In the genomic region with DNA sequence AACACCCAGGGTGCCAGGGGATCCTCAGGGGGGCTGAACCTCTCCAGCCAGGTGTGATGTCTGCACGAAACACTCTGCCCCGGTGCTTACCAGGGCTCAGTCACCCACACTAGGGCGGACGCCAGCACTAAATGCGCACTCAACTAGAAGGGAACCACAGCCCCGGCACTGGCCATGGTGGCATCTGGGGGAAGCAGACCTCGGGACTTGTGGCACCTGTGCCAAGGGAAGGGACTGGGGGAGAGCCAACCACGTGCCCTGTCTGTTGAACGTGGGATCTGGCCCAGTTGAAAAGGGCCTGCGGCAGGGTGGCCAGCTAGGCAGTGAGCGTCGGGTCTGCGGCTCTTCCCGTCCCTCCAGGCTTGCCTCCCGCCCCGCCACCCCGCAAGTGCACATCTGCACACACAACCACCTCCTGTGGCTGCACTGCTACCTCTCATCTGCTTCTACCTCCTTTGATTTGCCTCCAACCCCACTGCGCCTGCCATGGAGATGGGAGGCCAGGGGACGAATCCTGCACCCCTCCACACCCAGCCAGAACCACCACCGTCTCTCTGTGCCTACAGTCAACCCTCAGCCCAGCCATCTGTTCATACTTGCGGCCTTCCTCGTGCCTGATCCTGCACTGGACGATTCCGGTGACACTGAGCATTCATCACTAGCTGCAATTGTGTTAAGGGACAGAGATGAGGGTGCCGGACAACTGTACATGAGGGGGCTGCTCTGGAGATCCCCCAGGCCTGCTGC, we compare ENCODE assay signal across 28 cellular contexts. TPM values are rescaled to one million over a fixed set of nuclear protein-coding genes. Genes with fewer than 3 reads are reported as not detected.
DNase-seq lines count a peak whose midpoint lies in the region; ATAC-seq, FAIRE-seq and TF ChIP-seq lines count a peak whose summit lies in the region.
"Had no signal": no experiment of that assay in that cellular context is flagged by ENCODE, and none has a peak within 500 bp of the region (broad histone marks: within the 10 kb centered on the region; RNA-seq: fewer than 3 reads in every experiment).

No MANE protein-coding gene starts in this region.

- H3K27ac Mint-ChIP-seq in type B pancreatic cell = peak overlapping the region; percentile 2
- H3K27ac Mint-ChIP-seq: activated naive CD4-positive, alpha-beta T cell treated with anti-CD3 and anti-CD28 coated beads for 36 hours; activated T-cell treated with anti-CD3 and anti-CD28 coated beads, Interleukin-2, amount 50 U/mL, for 72 hours; IgD-negative memory B cell had no signal

- no peak for TF ChIP-seq EP300 in H1 (IDR thresholded peaks at IDR 0.05; ENCODE audit: borderline replicate concordance in 1 of 2, low read depth in 2 of 2, low read length in 2 of 2)

- H3K4me3 Mint-ChIP-seq in type B pancreatic cell = no peak overlapping the region
- H3K4me3 Mint-ChIP-seq: activated naive CD4-positive, alpha-beta T cell treated with anti-CD3 and anti-CD28 coated beads for 36 hours; activated T-cell treated with anti-CD3 and anti-CD28 coated beads, Interleukin-2, amount 50 U/mL, for 72 hours; IgD-negative memory B cell; stimulated activated naive CD8-positive, alpha-beta T cell treated with anti-CD3 and anti-CD28 coated beads, Interleukin-15, amount 100 ng/mL, for 72 hours had no signal

- H4K5ac ChIP-seq in H1 (ENCODE audit: insufficient read length, low read depth, low read length) = no peak overlapping the region

- H3K23me2 ChIP-seq in H1 (ENCODE audit: low read depth, low read length) = no peaks in the 10 kb centered on the region

- peaks cover 5 to 14% of the 10 kb centered on the region in 2 experiments for H4K20me1 ChIP-seq in H1 (replicated peaks in 1 of 2; ENCODE audit: control insufficient read depth in 1 of 2, insufficient read depth in 2 of 2, low read length in 2 of 2)

- no peak overlapping the region for H3K4me2 ChIP-seq in H1 (ENCODE audit: insufficient read depth in 1 of 2, low read depth in 2 of 2, low read length in 2 of 2)
- no peak overlapping the region for H3K4me2 ChIP-seq in mesenchymal stem cell (ENCODE audit: low read length, poor library complexity, severe bottlenecking)
- H3K4me2 ChIP-seq: A549 had no signal

- DNase-seq in Right ventricle myocardium inferior (ENCODE audit: missing footprints) (peak; percentile 72), right atrium auricular region (ENCODE audit: low spot score) (no peak), H1 (ENCODE audit: low read depth in 1 of 2, low spot score in 2 of 2) (no peak), mesenchymal stem cell (no peak), type B pancreatic cell (ENCODE audit: extremely low spot score, unreplicated experiment) (no peak), activated gamma-delta T cell (lab: John Stamatoyannopoulos, UW) (no peak), RKO (ENCODE audit: low spot score) (no peak), amniotic stem cell (lab: John Stamatoyannopoulos, UW) (no peak)
- DNase-seq: activated CD4-positive, alpha-beta T cell treated with anti-CD3 and anti-CD28 coated beads, Interleukin-2, amount 50 U/mL, for 1 hour; activated naive CD4-positive, alpha-beta T cell treated with anti-CD3 and anti-CD28 coated beads for 36 hours; activated T-cell treated with anti-CD3 and anti-CD28 coated beads, Interleukin-2, amount 50 U/mL, for 72 hours; AML-193; DMS153; NCI-H1694; NCI-H510A; PC-3; SHP77 treated with DMSO at 0.1 percent for 48 hours; stimulated activated naive CD8-positive, alpha-beta T cell treated with anti-CD3 and anti-CD28 coated beads, Interleukin-15, amount 100 ng/mL, for 72 hours; SW 1271; T-helper 9 cell had no signal

- no peak overlapping the region for H3K56ac ChIP-seq in H1 (replicated peaks; ENCODE audit: insufficient read length, low read depth, low read length)

- peaks cover 18% of the 10 kb centered on the region for H3K4me1 Mint-ChIP-seq in type B pancreatic cell (ENCODE audit: unreplicated experiment)

- TF ChIP-seq POLR2A in H1 (IDR thresholded peaks at IDR 0.05; ENCODE audit: control extremely low read depth in 1 of 2, low read depth in 2 of 2, low read length in 2 of 2) = no peak

- H3K27me3 ChIP-seq in right atrium auricular region (no peaks in the 10 kb centered on the region), H1 (replicated peaks in 1 of 4; ENCODE audit: control insufficient read depth in 3 of 4, extremely low read depth in 1 of 4, insufficient read depth in 3 of 4, low read length in 3 of 4) (no peaks in the 10 kb centered on the region), mesenchymal stem cell (ENCODE audit: control insufficient read depth in 1 of 2, insufficient read depth in 1 of 2, low read length in 2 of 2) (no peaks in the 10 kb centered on the region)
- H3K27me3 ChIP-seq: ascending aorta, dorsolateral prefrontal cortex, gastroesophageal sphincter, neutrophil had no signal

- peaks cover 0 to 75% of the 10 kb centered on the region in 2 donors for H3K4me1 ChIP-seq in right atrium auricular region
- peaks cover 1 to 6% (median 4%) of the 10 kb centered on the region in 4 experiments; a peak in 5 of 7 replicates for H3K4me1 ChIP-seq in H1 (replicated peaks in 1 of 4; ENCODE audit: control insufficient read depth in 3 of 4, insufficient read depth in 4 of 4, low read length in 3 of 4)
- H3K4me1 ChIP-seq in mesenchymal stem cell (ENCODE audit: control insufficient read depth, insufficient read depth, low read depth, low read length) = no peaks in the 10 kb centered on the region
- H3K4me1 ChIP-seq: A549 had no signal

- peaks cover 8% of the 10 kb centered on the region for H3K36me3 Mint-ChIP-seq in type B pancreatic cell

- intact Hi-C loops in Right ventricle myocardium inferior (cut with DNase I) = no loop called here

- H2BK5ac ChIP-seq in H1 (ENCODE audit: low read depth, low read length) (no peak overlapping the region; the same call in 1 of the 2 replicates), mesenchymal stem cell (ENCODE audit: low read depth, low read length, poor library complexity, severe bottlenecking) (no peak overlapping the region)

- H3K27me3 Mint-ChIP-seq in type B pancreatic cell = no peaks in the 10 kb centered on the region
- H3K27me3 Mint-ChIP-seq: IgD-negative memory B cell; stimulated activated naive CD8-positive, alpha-beta T cell treated with anti-CD3 and anti-CD28 coated beads, Interleukin-15, amount 100 ng/mL, for 72 hours had no signal

- H3K27ac ChIP-seq in right atrium auricular region (no peak overlapping the region), H1 (ENCODE audit: low read depth, low read length) (no peak overlapping the region), mesenchymal stem cell (ENCODE audit: low read length, poor library complexity, severe bottlenecking) (no peak overlapping the region)
- H3K27ac ChIP-seq: A549, neutrophil had no signal

- H3K4me3 ChIP-seq in right atrium auricular region (no peak overlapping the region), H1 (ENCODE audit: extremely low read depth in 1 of 4, insufficient read depth in 2 of 4, low read depth in 3 of 4, low read length in 4 of 4) (no peak overlapping the region), mesenchymal stem cell (ENCODE audit: insufficient read depth in 1 of 2, low read depth in 1 of 2, low read length in 2 of 2) (no peak overlapping the region)
- H3K4me3 ChIP-seq: A549, gastroesophageal sphincter had no signal

- no peak overlapping the region for H4K91ac ChIP-seq in H1 (replicated peaks; ENCODE audit: insufficient read length, low read length)
- peak overlapping the region; percentile 15 for H4K91ac ChIP-seq in mesenchymal stem cell (ENCODE audit: low read length)

- CTCF ChIA-PET in H1 (lab: Charles Lee; ENCODE audit: partially characterized antibody) = interaction anchor here (1.0 to 1.1 kb wide), 2 partner anchors 10 to 12 kb away, joined by 3 read pairs; no protein-coding TSS in a partner anchor

- H3K36me3 ChIP-seq in right atrium auricular region (no peaks in the 10 kb centered on the region), H1 (ENCODE audit: control insufficient read depth in 2 of 4, insufficient read depth in 4 of 4, low read length in 3 of 4) (no peaks in the 10 kb centered on the region), mesenchymal stem cell (ENCODE audit: control insufficient read depth in 1 of 2, insufficient read depth in 2 of 2, low read depth in 1 of 2, low read length in 2 of 2) (peaks cover 11 to 45% of the 10 kb centered on the region in 2 experiments)
- H3K36me3 ChIP-seq: neutrophil had no signal

- H3K18ac ChIP-seq in H1 (ENCODE audit: extremely low read depth, low read length) = no peak overlapping the region
- H3K18ac ChIP-seq in mesenchymal stem cell (ENCODE audit: low read depth in 1 of 2, low read length in 2 of 2) = no peak overlapping the region

- no peak overlapping the region for H2BK15ac ChIP-seq in H1 (ENCODE audit: low read length)
- H2BK15ac ChIP-seq in mesenchymal stem cell (ENCODE audit: low read depth, poor library complexity, severe bottlenecking) = no peak overlapping the region

- H3K23ac ChIP-seq in H1 (ENCODE audit: insufficient read length) (no peak overlapping the region), mesenchymal stem cell (ENCODE audit: low read length in 2 of 2) (no peak overlapping the region)

- POLR2A ChIA-PET in H1 (lab: Charles Lee; ENCODE audit: partially characterized antibody) = no interaction called here

- no peaks in the 10 kb centered on the region for H3K9me3 ChIP-seq in right atrium auricular region
- H3K9me3 ChIP-seq in H1 (ENCODE audit: insufficient read depth in 2 of 2, low read depth in 1 of 2, low read length in 1 of 2) = peaks cover 0 to 8% of the 10 kb centered on the region in 2 experiments; a peak in 1 of 4 replicates
- no peaks in the 10 kb centered on the region for H3K9me3 ChIP-seq in mesenchymal stem cell (ENCODE audit: control insufficient read depth, low read length)
- H3K9me3 ChIP-seq: A549, ascending aorta, gastroesophageal sphincter, neutrophil had no signal

- TF ChIP-seq CTCF in right atrium auricular region (IDR thresholded peaks at IDR 0.05) (no peak), H1 (IDR thresholded peaks at IDR 0.05; ENCODE audit: control extremely low read depth in 1 of 3, insufficient read depth in 1 of 3, low read depth in 1 of 3, low read length in 3 of 3) (no peak), type B pancreatic cell (conservative IDR thresholded peaks at IDR 0.05) (no peak)

- H3K9me3 Mint-ChIP-seq in type B pancreatic cell = no peaks in the 10 kb centered on the region
- H3K9me3 Mint-ChIP-seq: activated naive CD4-positive, alpha-beta T cell treated with anti-CD3 and anti-CD28 coated beads for 36 hours; IgD-negative memory B cell; stimulated activated naive CD8-positive, alpha-beta T cell treated with anti-CD3 and anti-CD28 coated beads, Interleukin-15, amount 100 ng/mL, for 72 hours had no signal

- H2AFZ ChIP-seq in H1 (ENCODE audit: low read length) = no peak overlapping the region
- no peak overlapping the region for H2AFZ ChIP-seq in mesenchymal stem cell (ENCODE audit: low read depth, low read length)

- H2AK5ac ChIP-seq in H1 (ENCODE audit: low read depth, low read length) = peak overlapping the region; percentile 3; the same call in 1 of the 2 replicates
- no peak overlapping the region for H2AK5ac ChIP-seq in mesenchymal stem cell (ENCODE audit: low read length, severe bottlenecking)

- H3K4ac ChIP-seq in H1 (replicated peaks; ENCODE audit: insufficient read length, low read depth, low read length) (no peak overlapping the region), mesenchymal stem cell (ENCODE audit: low read depth in 1 of 2, low read length in 2 of 2) (no peak overlapping the region)

- 89% methylated on average over 24 of the region's 25 CpGs; no CpG with 5 or more reads in 1 of the 2 experiments for WGBS in H1 (ENCODE audit: extremely low coverage in 1 of 2, insufficient coverage in 1 of 2, insufficient read length in 1 of 2, insufficient replicate concordance in 2 of 2, low coverage in 1 of 2, low lambda C conversion rate in 2 of 2, missing lambda C conversion rate in 1 of 2), 2 experiments
- WGBS in mesenchymal stem cell = 94% methylated on average over 25 of the region's 25 CpGs

- FAIRE-seq in H1 (lab: Jason Lieb, UNC) = no peak
- FAIRE-seq: A549, H54, keratinocyte had no signal

- H4K8ac ChIP-seq in H1 (ENCODE audit: extremely low read depth, insufficient read depth, low read length) (peak overlapping the region; percentile 74; the same call in 1 of the 2 replicates), mesenchymal stem cell (ENCODE audit: low read length) (no peak overlapping the region)

- no peak overlapping the region for H2BK20ac ChIP-seq in H1 (ENCODE audit: low read length)

- peak; percentile 53 for ATAC-seq in Right ventricle myocardium inferior
- ATAC-seq: A549; activated T-cell treated with anti-CD3 and anti-CD28 coated beads, Interleukin-2, amount 50 U/mL, for 72 hours; gastroesophageal sphincter; PC-3; stimulated activated naive CD8-positive, alpha-beta T cell treated with anti-CD3 and anti-CD28 coated beads, Interleukin-15, amount 100 ng/mL, for 72 hours had no signal

- peaks cover 0 to 30% of the 10 kb centered on the region in 2 experiments; a peak in 1 of 4 replicates for H3K79me2 ChIP-seq in H1 (ENCODE audit: control insufficient read depth in 1 of 2, insufficient read depth in 2 of 2, low read length in 2 of 2)

- no peak for TF ChIP-seq RAD21 in H1 (IDR thresholded peaks at IDR 0.05 in 1 of 2, conservative IDR thresholded peaks at IDR 0.05 in 1 of 2; ENCODE audit: low read depth in 2 of 2, low read length in 2 of 2)

- H3K79me1 ChIP-seq in H1 (ENCODE audit: low read depth, low read length) = peaks cover 24% of the 10 kb centered on the region
- peaks cover 66% of the 10 kb centered on the region for H3K79me1 ChIP-seq in mesenchymal stem cell (replicated peaks; ENCODE audit: low read length, poor library complexity, severe bottlenecking)

- H3K14ac ChIP-seq in H1 (ENCODE audit: insufficient read length) = no peak overlapping the region
- no peak overlapping the region for H3K14ac ChIP-seq in mesenchymal stem cell (ENCODE audit: low read length in 2 of 2)

- no peak overlapping the region for H2BK12ac ChIP-seq in H1 (ENCODE audit: low read depth, low read length)
- no peak overlapping the region for H2BK12ac ChIP-seq in mesenchymal stem cell (ENCODE audit: low read length in 2 of 2)

- H2BK120ac ChIP-seq in H1 (replicated peaks; ENCODE audit: low read depth, low read length) = no peak overlapping the region
- H2BK120ac ChIP-seq in mesenchymal stem cell (ENCODE audit: low read depth, low read length) = no peak overlapping the region

- H3K9ac ChIP-seq in H1 (replicated peaks in 1 of 4; ENCODE audit: extremely low read depth in 1 of 4, low read depth in 3 of 4, low read length in 3 of 4) = no peak overlapping the region
- H3K9ac ChIP-seq in mesenchymal stem cell (ENCODE audit: low read length) = no peak overlapping the region

RNA-seq across cellular contexts. Expression of a gene that starts 15.0 kb away (rescaled TPM):
- total RNA-seq in Right ventricle myocardium inferior = 48.7 TPM
- 10 to 100 TPM; 22.0 to 27.9 TPM for total RNA-seq in right atrium auricular region
- total RNA-seq in H1 (2021; fragmentation: NEBNext Ultra II Directional; extraction: Animal tissue kit (Norgen Biotek cat#: 25700)) = 18.3 and 18.6 TPM in 2 replicates
- polyA plus RNA-seq in H1 (2011; rRNA removed) = 28.2 and 28.5 TPM in 2 replicates
- 37.2 TPM for polyA plus RNA-seq in H1 (2011; cell fraction: cytosol; rRNA removed)
- 34.8 TPM for polyA plus RNA-seq in H1 (2011; cell fraction: nucleus; rRNA removed)
- polyA plus RNA-seq in H1 (2012, experiment 1 of 2) = 15.1 to 24.8 TPM (median 22.8 TPM) in 4 replicates
- 22.6 TPM for polyA plus RNA-seq in H1 (2012, experiment 2 of 2)
- polyA plus RNA-seq in H1 (2013, experiment 1 of 2) = 9.6 TPM
- 9.7 TPM for polyA plus RNA-seq in H1 (2013, experiment 2 of 2)
- 33.6 and 38.3 TPM in 2 replicates for polyA minus RNA-seq in H1 (2011; rRNA and poly(A)+ RNA removed)
- 17.2 TPM for polyA minus RNA-seq in H1 (2011; cell fraction: cytosol; rRNA and poly(A)+ RNA removed)
- polyA minus RNA-seq in H1 (2011; cell fraction: nucleus; rRNA and poly(A)+ RNA removed) = 14.7 TPM
- 10.6 TPM for polyA plus RNA-seq in mesenchymal stem cell (2013, experiment 1 of 2)
- polyA plus RNA-seq in mesenchymal stem cell (2013, experiment 2 of 2) = 10.7 TPM
- 39.6 and 46.8 TPM in 2 replicates for total RNA-seq in type B pancreatic cell (ENCODE audit: low replicate concordance)
